Comparison of ENCODE assay signal across 1 cellular context in the genomic region with DNA sequence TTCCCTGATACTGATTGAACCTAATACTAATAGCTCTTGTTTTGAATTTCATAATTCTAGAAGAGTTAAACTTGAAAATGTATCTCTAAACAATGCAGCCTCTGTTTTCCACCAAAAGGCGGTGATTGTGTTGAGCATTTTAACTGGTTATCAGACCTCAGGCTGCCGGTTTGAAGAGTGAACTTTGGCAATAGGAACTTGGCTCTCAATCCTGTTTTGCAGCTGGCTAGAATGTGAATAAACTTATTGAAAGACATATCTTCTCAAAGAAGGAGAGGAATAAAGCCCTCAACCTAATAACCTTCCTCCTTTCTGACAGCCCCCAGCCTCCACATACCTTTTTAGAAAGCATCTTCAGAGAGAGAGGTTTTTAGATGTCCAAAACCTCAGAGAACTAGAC.
TF ChIP-seq lines count a peak whose summit lies in the region.

No MANE protein-coding gene starts in this region.

TF ChIP-seq in HepG2, 621 proteins besides CTCF, POLR2A, EP300 and RAD21 (continued from another document):
- TF ChIP-seq ZNF747 (CRISPR knock-in tag; IDR thresholded peaks at IDR 0.05; ENCODE audit: borderline replicate concordance): no peak
- TF ChIP-seq, protein P1, sequence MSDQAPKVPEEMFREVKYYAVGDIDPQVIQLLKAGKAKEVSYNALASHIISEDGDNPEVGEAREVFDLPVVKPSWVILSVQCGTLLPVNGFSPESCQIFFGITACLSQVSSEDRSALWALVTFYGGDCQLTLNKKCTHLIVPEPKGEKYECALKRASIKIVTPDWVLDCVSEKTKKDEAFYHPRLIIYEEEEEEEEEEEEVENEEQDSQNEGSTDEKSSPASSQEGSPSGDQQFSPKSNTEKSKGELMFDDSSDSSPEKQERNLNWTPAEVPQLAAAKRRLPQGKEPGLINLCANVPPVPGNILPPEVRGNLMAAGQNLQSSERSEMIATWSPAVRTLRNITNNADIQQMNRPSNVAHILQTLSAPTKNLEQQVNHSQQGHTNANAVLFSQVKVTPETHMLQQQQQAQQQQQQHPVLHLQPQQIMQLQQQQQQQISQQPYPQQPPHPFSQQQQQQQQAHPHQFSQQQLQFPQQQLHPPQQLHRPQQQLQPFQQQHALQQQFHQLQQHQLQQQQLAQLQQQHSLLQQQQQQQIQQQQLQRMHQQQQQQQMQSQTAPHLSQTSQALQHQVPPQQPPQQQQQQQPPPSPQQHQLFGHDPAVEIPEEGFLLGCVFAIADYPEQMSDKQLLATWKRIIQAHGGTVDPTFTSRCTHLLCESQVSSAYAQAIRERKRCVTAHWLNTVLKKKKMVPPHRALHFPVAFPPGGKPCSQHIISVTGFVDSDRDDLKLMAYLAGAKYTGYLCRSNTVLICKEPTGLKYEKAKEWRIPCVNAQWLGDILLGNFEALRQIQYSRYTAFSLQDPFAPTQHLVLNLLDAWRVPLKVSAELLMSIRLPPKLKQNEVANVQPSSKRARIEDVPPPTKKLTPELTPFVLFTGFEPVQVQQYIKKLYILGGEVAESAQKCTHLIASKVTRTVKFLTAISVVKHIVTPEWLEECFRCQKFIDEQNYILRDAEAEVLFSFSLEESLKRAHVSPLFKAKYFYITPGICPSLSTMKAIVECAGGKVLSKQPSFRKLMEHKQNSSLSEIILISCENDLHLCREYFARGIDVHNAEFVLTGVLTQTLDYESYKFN (CRISPR knock-in tag; conservative IDR thresholded peaks at IDR 0.05): peak; percentile 54
- TF ChIP-seq CBX2 (IDR thresholded peaks at IDR 0.05; ENCODE audit: low read depth, low read length): no peak
- TF ChIP-seq CBX2 (CRISPR knock-in tag; IDR thresholded peaks at IDR 0.05; ENCODE audit: low read depth): no peak
- TF ChIP-seq NFYB (CRISPR knock-in tag; IDR thresholded peaks at IDR 0.05): peak; percentile 33; the same call in 1 of the 2 replicates
- TF ChIP-seq SOX6 (IDR thresholded peaks at IDR 0.05): no peak
- TF ChIP-seq SOX6 (CRISPR knock-in tag; IDR thresholded peaks at IDR 0.05): peak; percentile 38; the same call in 1 of the 2 replicates
- no peak for TF ChIP-seq ZNF562 (CRISPR knock-in tag; IDR thresholded peaks at IDR 0.05; ENCODE audit: borderline replicate concordance)
- TF ChIP-seq TARDBP (CRISPR knock-in tag; IDR thresholded peaks at IDR 0.05): no peak
- TF ChIP-seq ZNF343 (CRISPR knock-in tag; IDR thresholded peaks at IDR 0.05): no peak
- peak; percentile 39; the same call in 1 of the 2 replicates for TF ChIP-seq ARID5B (CRISPR knock-in tag; IDR thresholded peaks at IDR 0.05)
- 0 out of 2 replicates have a peak, but pooled peaks have one; percentile 29 for TF ChIP-seq ZNF792 (CRISPR knock-in tag; IDR thresholded peaks at IDR 0.05)
- TF ChIP-seq CREM (IDR thresholded peaks at IDR 0.05): no peak
- no peak for TF ChIP-seq CREM (CRISPR knock-in tag; IDR thresholded peaks at IDR 0.05)
- no peak for TF ChIP-seq MBNL3 (CRISPR knock-in tag; conservative IDR thresholded peaks at IDR 0.05)
- TF ChIP-seq ZNF205 (CRISPR knock-in tag; IDR thresholded peaks at IDR 0.05): peak; percentile 45; the same call in 1 of the 2 replicates
- TF ChIP-seq, protein P2, sequence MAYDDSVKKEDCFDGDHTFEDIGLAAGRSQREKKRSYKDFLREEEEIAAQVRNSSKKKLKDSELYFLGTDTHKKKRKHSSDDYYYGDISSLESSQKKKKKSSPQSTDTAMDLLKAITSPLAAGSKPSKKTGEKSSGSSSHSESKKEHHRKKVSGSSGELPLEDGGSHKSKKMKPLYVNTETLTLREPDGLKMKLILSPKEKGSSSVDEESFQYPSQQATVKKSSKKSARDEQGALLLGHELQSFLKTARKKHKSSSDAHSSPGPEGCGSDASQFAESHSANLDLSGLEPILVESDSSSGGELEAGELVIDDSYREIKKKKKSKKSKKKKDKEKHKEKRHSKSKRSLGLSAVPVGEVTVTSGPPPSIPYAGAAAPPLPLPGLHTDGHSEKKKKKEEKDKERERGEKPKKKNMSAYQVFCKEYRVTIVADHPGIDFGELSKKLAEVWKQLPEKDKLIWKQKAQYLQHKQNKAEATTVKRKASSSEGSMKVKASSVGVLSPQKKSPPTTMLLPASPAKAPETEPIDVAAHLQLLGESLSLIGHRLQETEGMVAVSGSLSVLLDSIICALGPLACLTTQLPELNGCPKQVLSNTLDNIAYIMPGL (CRISPR knock-in tag; IDR thresholded peaks at IDR 0.05; ENCODE audit: borderline replicate concordance in 1 of 2, low read depth in 1 of 2): no peak
- no peak for TF ChIP-seq RAD51 (IDR thresholded peaks at IDR 0.05; ENCODE audit: borderline replicate concordance)
- TF ChIP-seq NCOA2 (CRISPR knock-in tag; IDR thresholded peaks at IDR 0.05): 0 out of 2 replicates have a peak, but pooled peaks have one; percentile 14
- TF ChIP-seq TOE1 (CRISPR knock-in tag; IDR thresholded peaks at IDR 0.05): no peak
- TF ChIP-seq ZBTB7A (CRISPR knock-in tag; IDR thresholded peaks at IDR 0.05): no peak
- 0 out of 2 replicates have a peak, but pooled peaks have one; percentile 19 for TF ChIP-seq HNF4G (IDR thresholded peaks at IDR 0.05; ENCODE audit: borderline replicate concordance, low read depth, low read length)
- no peak for TF ChIP-seq HNF4G (CRISPR knock-in tag; IDR thresholded peaks at IDR 0.05; ENCODE audit: borderline replicate concordance, low read depth)
- TF ChIP-seq ZNF740 (CRISPR knock-in tag; IDR thresholded peaks at IDR 0.05): no peak
- no peak for TF ChIP-seq ZFP41 (CRISPR knock-in tag; IDR thresholded peaks at IDR 0.05; ENCODE audit: borderline replicate concordance)
- no peak for TF ChIP-seq NFRKB (IDR thresholded peaks at IDR 0.05)
- TF ChIP-seq ZBTB3 (CRISPR knock-in tag; IDR thresholded peaks at IDR 0.05; ENCODE audit: borderline replicate concordance, low read depth): no peak
- TF ChIP-seq ZNF350 (CRISPR knock-in tag; IDR thresholded peaks at IDR 0.05; ENCODE audit: borderline replicate concordance, low read depth): no peak
- no peak for TF ChIP-seq KLF13 (CRISPR knock-in tag; IDR thresholded peaks at IDR 0.05)
- no peak for TF ChIP-seq BHLHE40 (IDR thresholded peaks at IDR 0.05; ENCODE audit: low read length)
- no peak for TF ChIP-seq NONO (IDR thresholded peaks at IDR 0.05)
- TF ChIP-seq NONO (CRISPR knock-in tag; conservative IDR thresholded peaks at IDR 0.05): no peak
- no peak for TF ChIP-seq ZNF7 (CRISPR knock-in tag; IDR thresholded peaks at IDR 0.05)
- TF ChIP-seq CREB1 (IDR thresholded peaks at IDR 0.05): no peak
- TF ChIP-seq CREB1 (CRISPR knock-in tag; IDR thresholded peaks at IDR 0.05): no peak
- TF ChIP-seq, protein P3, sequence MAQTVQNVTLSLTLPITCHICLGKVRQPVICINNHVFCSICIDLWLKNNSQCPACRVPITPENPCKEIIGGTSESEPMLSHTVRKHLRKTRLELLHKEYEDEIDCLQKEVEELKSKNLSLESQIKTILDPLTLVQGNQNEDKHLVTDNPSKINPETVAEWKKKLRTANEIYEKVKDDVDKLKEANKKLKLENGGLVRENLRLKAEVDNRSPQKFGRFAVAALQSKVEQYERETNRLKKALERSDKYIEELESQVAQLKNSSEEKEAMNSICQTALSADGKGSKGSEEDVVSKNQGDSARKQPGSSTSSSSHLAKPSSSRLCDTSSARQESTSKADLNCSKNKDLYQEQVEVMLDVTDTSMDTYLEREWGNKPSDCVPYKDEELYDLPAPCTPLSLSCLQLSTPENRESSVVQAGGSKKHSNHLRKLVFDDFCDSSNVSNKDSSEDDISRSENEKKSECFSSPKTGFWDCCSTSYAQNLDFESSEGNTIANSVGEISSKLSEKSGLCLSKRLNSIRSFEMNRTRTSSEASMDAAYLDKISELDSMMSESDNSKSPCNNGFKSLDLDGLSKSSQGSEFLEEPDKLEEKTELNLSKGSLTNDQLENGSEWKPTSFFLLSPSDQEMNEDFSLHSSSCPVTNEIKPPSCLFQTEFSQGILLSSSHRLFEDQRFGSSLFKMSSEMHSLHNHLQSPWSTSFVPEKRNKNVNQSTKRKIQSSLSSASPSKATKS (CRISPR knock-in tag; IDR thresholded peaks at IDR 0.05): no peak
- TF ChIP-seq SMYD3 (CRISPR knock-in tag; IDR thresholded peaks at IDR 0.05): no peak
- TF ChIP-seq MEIS2 (CRISPR knock-in tag; IDR thresholded peaks at IDR 0.05): no peak
- no peak for TF ChIP-seq ZNF782 (CRISPR knock-in tag; IDR thresholded peaks at IDR 0.05; ENCODE audit: borderline replicate concordance)
- TF ChIP-seq SMAD1 (CRISPR knock-in tag; IDR thresholded peaks at IDR 0.05; ENCODE audit: borderline replicate concordance, low read depth): no peak
- no peak for TF ChIP-seq FOXA1 (IDR thresholded peaks at IDR 0.05)
- TF ChIP-seq FOXA1 (CRISPR knock-in tag; IDR thresholded peaks at IDR 0.05): no peak
- TF ChIP-seq XBP1 (CRISPR knock-in tag; IDR thresholded peaks at IDR 0.05): no peak
- TF ChIP-seq ZZZ3 (CRISPR knock-in tag; IDR thresholded peaks at IDR 0.05; ENCODE audit: borderline replicate concordance): no peak
- peak; percentile 52; the same call in 1 of the 2 replicates for TF ChIP-seq HNF4A (CRISPR knock-in tag; IDR thresholded peaks at IDR 0.05)
- no peak for TF ChIP-seq ZNF878 (CRISPR knock-in tag; IDR thresholded peaks at IDR 0.05)
- no peak for TF ChIP-seq ZNF282 (IDR thresholded peaks at IDR 0.05; ENCODE audit: partially characterized antibody)
- TF ChIP-seq CBFB (CRISPR knock-in tag; IDR thresholded peaks at IDR 0.05): no peak
- TF ChIP-seq PAX8 (CRISPR knock-in tag; IDR thresholded peaks at IDR 0.05; ENCODE audit: borderline replicate concordance): no peak
- no peak for TF ChIP-seq ZNF383 (CRISPR knock-in tag; IDR thresholded peaks at IDR 0.05; ENCODE audit: borderline replicate concordance)
- TF ChIP-seq ZNF143 (CRISPR knock-in tag; IDR thresholded peaks at IDR 0.05): no peak
- TF ChIP-seq, protein P4, sequence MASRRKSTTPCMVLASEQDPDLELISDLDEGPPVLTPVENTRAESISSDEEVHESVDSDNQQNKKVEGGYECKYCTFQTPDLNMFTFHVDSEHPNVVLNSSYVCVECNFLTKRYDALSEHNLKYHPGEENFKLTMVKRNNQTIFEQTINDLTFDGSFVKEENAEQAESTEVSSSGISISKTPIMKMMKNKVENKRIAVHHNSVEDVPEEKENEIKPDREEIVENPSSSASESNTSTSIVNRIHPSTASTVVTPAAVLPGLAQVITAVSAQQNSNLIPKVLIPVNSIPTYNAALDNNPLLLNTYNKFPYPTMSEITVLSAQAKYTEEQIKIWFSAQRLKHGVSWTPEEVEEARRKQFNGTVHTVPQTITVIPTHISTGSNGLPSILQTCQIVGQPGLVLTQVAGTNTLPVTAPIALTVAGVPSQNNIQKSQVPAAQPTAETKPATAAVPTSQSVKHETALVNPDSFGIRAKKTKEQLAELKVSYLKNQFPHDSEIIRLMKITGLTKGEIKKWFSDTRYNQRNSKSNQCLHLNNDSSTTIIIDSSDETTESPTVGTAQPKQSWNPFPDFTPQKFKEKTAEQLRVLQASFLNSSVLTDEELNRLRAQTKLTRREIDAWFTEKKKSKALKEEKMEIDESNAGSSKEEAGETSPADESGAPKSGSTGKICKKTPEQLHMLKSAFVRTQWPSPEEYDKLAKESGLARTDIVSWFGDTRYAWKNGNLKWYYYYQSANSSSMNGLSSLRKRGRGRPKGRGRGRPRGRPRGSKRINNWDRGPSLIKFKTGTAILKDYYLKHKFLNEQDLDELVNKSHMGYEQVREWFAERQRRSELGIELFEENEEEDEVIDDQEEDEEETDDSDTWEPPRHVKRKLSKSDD (CRISPR knock-in tag; IDR thresholded peaks at IDR 0.05; ENCODE audit: low read depth): no peak
- no peak for TF ChIP-seq HMG20B (CRISPR knock-in tag; conservative IDR thresholded peaks at IDR 0.05)
- no peak for TF ChIP-seq HOXA3 (CRISPR knock-in tag; IDR thresholded peaks at IDR 0.05)
